ENCODE assay signal across 15 cellular contexts in the genomic region with DNA sequence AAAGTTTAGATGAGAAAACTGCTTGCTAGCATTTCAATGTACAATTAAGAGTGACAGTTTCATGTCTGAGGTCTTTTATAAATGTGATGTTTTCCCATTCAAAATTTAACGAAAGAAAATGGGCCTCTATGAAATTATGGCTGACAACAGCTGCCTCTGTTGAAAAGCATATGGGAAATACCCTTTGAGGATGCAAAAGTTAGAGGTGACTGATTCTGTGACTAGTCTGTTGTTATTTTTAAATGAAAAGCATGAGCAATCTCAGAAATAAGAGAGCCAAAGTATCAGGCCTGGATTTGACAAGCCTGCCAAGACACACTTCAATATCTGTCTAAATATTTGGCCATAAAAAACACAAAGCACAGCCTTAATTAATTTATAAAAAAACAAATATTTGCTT.
DNase-seq lines count a peak whose midpoint lies in the region; ATAC-seq and TF ChIP-seq lines count a peak whose summit lies in the region.
"Had no signal": no experiment of that assay in that cellular context is flagged by ENCODE, and none has a peak within 500 bp of the region (broad histone marks: within the 10 kb centered on the region; RNA-seq: fewer than 3 reads in every experiment).

No MANE protein-coding gene starts in this region.

- no peaks in the 10 kb centered on the region for H3K9me3 ChIP-seq in CD4-positive, alpha-beta memory T cell (ENCODE audit: control insufficient read depth in 1 of 2, low read length in 2 of 2)
- H3K9me3 ChIP-seq: neutrophil had no signal

- H3K27me3 ChIP-seq in CD4-positive, alpha-beta memory T cell (ENCODE audit: insufficient read depth, low read length), result no peaks in the 10 kb centered on the region
- H3K27me3 ChIP-seq: neutrophil had no signal

- DNase-seq in SHP77 (lab: John Stamatoyannopoulos, UW), result no peak
- no peak for DNase-seq in coronary artery (ENCODE audit: low spot score)
- no peak for DNase-seq in T1000 (lab: John Stamatoyannopoulos, UW)
- no peak for DNase-seq in CD4-positive, alpha-beta memory T cell
- DNase-seq: activated CD4-positive, alpha-beta T cell treated with anti-CD3 and anti-CD28 coated beads for 4 hours; activated gamma-delta T cell treated with Interleukin-2 at 50 U/mL for 16 hours; CD4-positive, CD25-positive, alpha-beta regulatory T cell; stimulated activated naive CD4-positive, alpha-beta T cell treated with Interleukin-2 at 50 U/mL for 16 hours had no signal

- no peak overlapping the region for H3K27ac Mint-ChIP-seq in CD4-positive, alpha-beta memory T cell
- H3K27ac Mint-ChIP-seq: CD4-positive, CD25-positive, alpha-beta regulatory T cell had no signal

- H3K4me3 ChIP-seq in coronary artery, result no peak overlapping the region
- H3K4me3 ChIP-seq in CD4-positive, alpha-beta memory T cell (ENCODE audit: low read length in 2 of 2), result no peak overlapping the region

- TF ChIP-seq CTCF in coronary artery (IDR thresholded peaks at IDR 0.05), result no peak

- no peaks in the 10 kb centered on the region for H3K36me3 Mint-ChIP-seq in CD4-positive, alpha-beta memory T cell
- H3K36me3 Mint-ChIP-seq: CD4-positive, CD25-positive, alpha-beta regulatory T cell had no signal

- CTCF ChIA-PET in CD4-positive, alpha-beta memory T cell (lab: Charles Lee; ENCODE audit: partially characterized antibody), result no interaction called here

- H3K9me3 Mint-ChIP-seq in CD4-positive, alpha-beta memory T cell, result peaks cover 0 to 6% (median under 1%) of the 10 kb centered on the region in 8 donors

- H3K4me1 ChIP-seq in CD4-positive, alpha-beta memory T cell (ENCODE audit: insufficient read depth, low read length), result no peaks in the 10 kb centered on the region

- H3K4me3 Mint-ChIP-seq in CD4-positive, alpha-beta memory T cell, result no peak overlapping the region
- H3K4me3 Mint-ChIP-seq: CD4-positive, CD25-positive, alpha-beta regulatory T cell had no signal

- POLR2A ChIA-PET in CD4-positive, alpha-beta memory T cell (lab: Charles Lee; ENCODE audit: partially characterized antibody), result no interaction called here

- H3K36me3 ChIP-seq in CD4-positive, alpha-beta memory T cell (ENCODE audit: insufficient read depth, low read length), result no peaks in the 10 kb centered on the region
- H3K36me3 ChIP-seq: neutrophil had no signal

- intact Hi-C loops in CD4-positive, alpha-beta memory T cell (cut with micrococcal nuclease), result no loop called here

- ATAC-seq in GM18508 (IDR thresholded peaks at IDR 0.05; ENCODE audit: insufficient read depth, unreplicated experiment) (peak; percentile 95), GM19467 (IDR thresholded peaks at IDR 0.05; ENCODE audit: unreplicated experiment) (peak; percentile 63), HG02885 (IDR thresholded peaks at IDR 0.05; ENCODE audit: poor library complexity, unreplicated experiment) (peak; percentile 97), HG03558 (IDR thresholded peaks at IDR 0.05; ENCODE audit: extremely low read depth, unreplicated experiment) (peak; percentile 92)
- ATAC-seq: HepG2, Right ventricle myocardium inferior had no signal

- H3K27ac ChIP-seq in coronary artery, result no peak overlapping the region
- H3K27ac ChIP-seq in CD4-positive, alpha-beta memory T cell (ENCODE audit: low read depth, low read length), result no peak overlapping the region
- H3K27ac ChIP-seq: neutrophil had no signal

- H3K4me1 Mint-ChIP-seq in CD4-positive, alpha-beta memory T cell, result no peaks in the 10 kb centered on the region
- H3K4me1 Mint-ChIP-seq: CD4-positive, CD25-positive, alpha-beta regulatory T cell had no signal

- no peaks in the 10 kb centered on the region for H3K27me3 Mint-ChIP-seq in CD4-positive, alpha-beta memory T cell
